Comparison of ENCODE assay signal across 18 cellular contexts in genomic region chr1:215360786-215361185, GRCh38.
DNase-seq lines count a peak whose midpoint lies in the region; ATAC-seq and TF ChIP-seq lines count a peak whose summit lies in the region.
"Had no signal": no experiment of that assay in that cellular context is flagged by ENCODE, and none has a peak within 500 bp of the region (broad histone marks: within the 10 kb centered on the region; RNA-seq: fewer than 3 reads in every experiment).

No MANE protein-coding gene starts in this region.

- H3K27me3 ChIP-seq in MM.1S (replicated peaks; ENCODE audit: insufficient read depth, low read length) = no peaks in the 10 kb centered on the region

- in situ Hi-C loops in astrocyte of the cerebellum (cut with HindIII; ENCODE audit: low sequenced_read_pairs) = no loop called here

- no peaks in the 10 kb centered on the region for H3K4me1 ChIP-seq in MM.1S (ENCODE audit: low read length)
- H3K4me1 ChIP-seq: A549 had no signal

- 0 out of 2 replicates have a peak, but pooled peaks cover 3% of the 10 kb centered on the region for H3K9me2 ChIP-seq in MM.1S (replicated peaks; ENCODE audit: insufficient read depth, low read length)
- H3K9me2 ChIP-seq: SK-N-SH had no signal

- H3K27me3 Mint-ChIP-seq in activated T-helper 17 cell treated with anti-CD3 and anti-CD28 coated beads, Interleukin-2, amount 50 U/mL, for 72 hours = no peaks in the 10 kb centered on the region

- H3K9me3 Mint-ChIP-seq in activated naive CD4-positive, alpha-beta T cell treated with anti-CD3 and anti-CD28 coated beads, Interleukin-2, amount 50 U/mL, for 72 hours = peaks cover 5 to 10% of the 10 kb centered on the region in 2 donors
- peaks cover 11% of the 10 kb centered on the region for H3K9me3 Mint-ChIP-seq in activated T-helper 17 cell treated with anti-CD3 and anti-CD28 coated beads, Interleukin-2, amount 50 U/mL, for 72 hours

- H3F3A ChIP-seq in MM.1S (ENCODE audit: insufficient read depth, low read length) = no peaks in the 10 kb centered on the region

- no peak overlapping the region for H2AFZ ChIP-seq in MM.1S (ENCODE audit: low read length)

- no peak overlapping the region for H3K4me2 ChIP-seq in MM.1S (ENCODE audit: low read depth, low read length)
- H3K4me2 ChIP-seq: A549, SK-N-SH had no signal

- no peaks in the 10 kb centered on the region for H3K4me1 Mint-ChIP-seq in activated T-helper 17 cell treated with anti-CD3 and anti-CD28 coated beads, Interleukin-2, amount 50 U/mL, for 72 hours
- H3K4me1 Mint-ChIP-seq: CD14-positive monocyte had no signal

- H3K4me3 ChIP-seq in MM.1S (ENCODE audit: low read length) (no peak overlapping the region), astrocyte of the cerebellum (ENCODE audit: low read depth, low read length) (no peak overlapping the region)
- H3K4me3 ChIP-seq: A549 had no signal

- DNase-seq in Daoy (ENCODE audit: low read depth) = peak; percentile 29
- DNase-seq in MM.1S = peak; percentile 59
- DNase-seq in astrocyte of the cerebellum (ENCODE audit: low read depth) = peak; percentile 77
- DNase-seq in glomerular visceral epithelial cell (ENCODE audit: extremely low spot score) = peak; percentile 8
- DNase-seq in activated naive CD4-positive, alpha-beta T cell treated with anti-CD3 and anti-CD28 coated beads, Interleukin-2, amount 50 U/mL, for 72 hours (ENCODE audit: low spot score in 2 of 2) = no peak
- DNase-seq in NCI-H345 treated with DMSO at 0.1 percent for 48 hours (lab: John Stamatoyannopoulos, UW; ENCODE audit: unreplicated experiment) = no peak
- DNase-seq: Calu3, GF-D8, IMR-90, Kasumi-1, NCI-H1436 treated with DMSO at 0.1 percent for 48 hours, NCI-H2081, NCI-H524 treated with DMSO at 0.1 percent for 48 hours, SK-N-SH had no signal

- no peak overlapping the region for H3K4me3 Mint-ChIP-seq in activated T-helper 17 cell treated with anti-CD3 and anti-CD28 coated beads, Interleukin-2, amount 50 U/mL, for 72 hours
- H3K4me3 Mint-ChIP-seq: CD14-positive monocyte had no signal

- no peak overlapping the region for H3K27ac Mint-ChIP-seq in activated naive CD4-positive, alpha-beta T cell treated with anti-CD3 and anti-CD28 coated beads, Interleukin-2, amount 50 U/mL, for 72 hours
- no peak overlapping the region for H3K27ac Mint-ChIP-seq in activated T-helper 17 cell treated with anti-CD3 and anti-CD28 coated beads, Interleukin-2, amount 50 U/mL, for 72 hours
- H3K27ac Mint-ChIP-seq: CD14-positive monocyte had no signal

- no peaks in the 10 kb centered on the region for H4K20me1 ChIP-seq in MM.1S (ENCODE audit: insufficient read depth, low read length)

- H3K9me3 ChIP-seq in MM.1S (replicated peaks; ENCODE audit: insufficient read depth, low read length) = no peaks in the 10 kb centered on the region
- H3K9me3 ChIP-seq: A549, SK-N-SH had no signal

- no peak for TF ChIP-seq CTCF in MM.1S (IDR thresholded peaks at IDR 0.05; ENCODE audit: low read length)
- TF ChIP-seq CTCF in astrocyte of the cerebellum (IDR thresholded peaks at IDR 0.05; ENCODE audit: low read depth, low read length, missing control alignments) = no peak

- H3K36me3 Mint-ChIP-seq in activated naive CD4-positive, alpha-beta T cell treated with anti-CD3 and anti-CD28 coated beads, Interleukin-2, amount 50 U/mL, for 72 hours = no peaks in the 10 kb centered on the region
- H3K36me3 Mint-ChIP-seq in activated T-helper 17 cell treated with anti-CD3 and anti-CD28 coated beads, Interleukin-2, amount 50 U/mL, for 72 hours (ENCODE audit: low read depth) = no peaks in the 10 kb centered on the region
- H3K36me3 Mint-ChIP-seq: CD14-positive monocyte had no signal

- ATAC-seq in activated naive CD4-positive, alpha-beta T cell treated with anti-CD3 and anti-CD28 coated beads, Interleukin-2, amount 50 U/mL, for 72 hours = no peak
- no peak for ATAC-seq in HG03097 (IDR thresholded peaks at IDR 0.05; ENCODE audit: low FRiP score, unreplicated experiment)
- no peak for ATAC-seq in activated T-helper 17 cell treated with anti-CD3 and anti-CD28 coated beads, Interleukin-2, amount 50 U/mL, for 72 hours (replicated peaks)
- ATAC-seq: A549 had no signal

- no peak overlapping the region for H3K27ac ChIP-seq in MM.1S (ENCODE audit: low read length)
- H3K27ac ChIP-seq: A549 had no signal

- no peak overlapping the region for H3K9ac ChIP-seq in MM.1S (ENCODE audit: low read length)
- H3K9ac ChIP-seq: SK-N-SH had no signal

- no peaks in the 10 kb centered on the region for H3K36me3 ChIP-seq in MM.1S (replicated peaks; ENCODE audit: insufficient read depth, low read length)

- no peaks in the 10 kb centered on the region for H3K79me2 ChIP-seq in MM.1S (ENCODE audit: low read length)

Comparison
In these comparisons a context has a peak if more than half of its experiments do, and no peak if none do; other contexts are left out.
1. DNase-seq: peak in Daoy (single experiment), MM.1S (single experiment), astrocyte of the cerebellum (single experiment) and glomerular visceral epithelial cell (single experiment); none in activated naive CD4-positive, alpha-beta T cell treated with anti-CD3 and anti-CD28 coated beads, Interleukin-2, amount 50 U/mL, for 72 hours (0 of 2) and NCI-H345 treated with DMSO at 0.1 percent for 48 hours (single experiment).